In the genomic region with DNA sequence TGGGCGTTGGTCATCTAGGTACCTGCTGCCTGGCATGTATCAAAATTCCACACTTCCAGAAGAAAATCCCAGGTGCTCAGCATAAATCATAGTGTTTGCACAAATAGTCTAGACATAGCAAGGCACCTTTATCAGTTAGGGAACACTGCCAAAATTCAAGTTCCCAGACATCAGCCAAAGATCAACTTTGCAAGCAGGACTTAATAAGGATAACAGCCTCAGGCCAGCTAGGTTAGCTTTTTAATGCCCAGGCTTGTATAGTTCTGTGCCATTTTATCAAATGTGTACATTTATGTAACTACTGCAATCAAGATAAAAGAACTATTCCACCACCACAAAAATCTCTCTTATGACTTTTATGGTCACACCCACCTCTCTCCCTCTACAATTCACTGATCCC, we compare ENCODE assay signal across 17 cellular contexts. TPM values are rescaled to one million over a fixed set of nuclear protein-coding genes. Genes with fewer than 3 reads are reported as not detected.
A peak's percentile ranks its signal among the peaks of the same experiment; 100 is the strongest.
DNase-seq lines count a peak whose midpoint lies in the region; TF ChIP-seq lines count a peak whose summit lies in the region.
"Had no signal": no experiment of that assay in that cellular context is flagged by ENCODE, and none has a peak within 500 bp of the region (broad histone marks: within the 10 kb centered on the region; RNA-seq: fewer than 3 reads in every experiment).

No MANE protein-coding gene starts in this region.

- H3K4me1 Mint-ChIP-seq in Calu3 (ENCODE audit: low read depth, unreplicated experiment) (peaks cover 7% of the 10 kb centered on the region), mesothelial cell of epicardium (peaks cover 7% of the 10 kb centered on the region)
- H3K4me1 Mint-ChIP-seq: CD4-positive, CD25-positive, alpha-beta regulatory T cell had no signal

- H3K36me3 Mint-ChIP-seq in Calu3 (ENCODE audit: insufficient read depth, unreplicated experiment): no peaks in the 10 kb centered on the region
- H3K36me3 Mint-ChIP-seq in mesothelial cell of epicardium: peaks cover 31% of the 10 kb centered on the region

- H3K27ac ChIP-seq in HEK293 (ENCODE audit: extremely low read depth, low read depth, low read length) (no peak overlapping the region), right atrium auricular region (no peak overlapping the region)
- H3K27ac ChIP-seq: SJSA1 had no signal

- intact Hi-C loops in Calu3 (cut with micrococcal nuclease; ENCODE audit: unreplicated experiment) (no loop called here), posterior cingulate gyrus (cut with DNase I) (no loop called here)

- H3K4me1 ChIP-seq in HEK293 (ENCODE audit: control insufficient read depth, insufficient read depth, low read length) (no peaks in the 10 kb centered on the region), right atrium auricular region (no peaks in the 10 kb centered on the region)
- H3K4me1 ChIP-seq: SJSA1 had no signal

- H3K36me3 ChIP-seq in HEK293 (ENCODE audit: control insufficient read depth in 2 of 2, insufficient read depth in 1 of 2, low read length in 2 of 2) (peaks cover 0 to 35% of the 10 kb centered on the region in 2 experiments; a peak in 1 of 3 replicates), right atrium auricular region (peaks cover 9% of the 10 kb centered on the region)
- H3K36me3 ChIP-seq: MG63, SJSA1 had no signal

- H3K4me3 Mint-ChIP-seq in Calu3 (ENCODE audit: low read depth, unreplicated experiment) (no peak overlapping the region), mesothelial cell of epicardium (no peak overlapping the region)
- H3K4me3 Mint-ChIP-seq: CD4-positive, CD25-positive, alpha-beta regulatory T cell had no signal

- H3K9me3 Mint-ChIP-seq in Calu3 (ENCODE audit: low read depth, unreplicated experiment) (no peaks in the 10 kb centered on the region), mesothelial cell of epicardium (peaks cover 10% of the 10 kb centered on the region)

- POLR2A ChIA-PET in HEK293 (lab: Yijun Ruan, JAX) (interaction anchor here (1.0 kb wide), 1 partner anchor 31 kb away, joined by 4 read pairs; a partner anchor contains a TSS), GM10248 (lab: Yijun Ruan, JAX) (no interaction called here)

- BruUV-seq in Calu3 (replicated peaks; lab: Mats Ljungman, UMichigan): no TSS peak

- TF ChIP-seq CTCF in Calu3 (IDR thresholded peaks at IDR 0.05; ENCODE audit: unreplicated experiment) (no peak), HEK293 (tag by site-specific recombination; IDR thresholded peaks at IDR 0.05) (no peak), mesothelial cell of epicardium (IDR thresholded peaks at IDR 0.05; ENCODE audit: unreplicated experiment) (no peak), right atrium auricular region (IDR thresholded peaks at IDR 0.05) (no peak), GM10248 (IDR thresholded peaks at IDR 0.05; ENCODE audit: control extremely low read depth, extremely low read depth, low read depth, missing control alignments) (no peak)

- H3K27me3 Mint-ChIP-seq in Calu3 (ENCODE audit: unreplicated experiment): no peaks in the 10 kb centered on the region
- H3K27me3 Mint-ChIP-seq in mesothelial cell of epicardium (ENCODE audit: low read depth): no peaks in the 10 kb centered on the region
- H3K27me3 Mint-ChIP-seq: CD4-positive, CD25-positive, alpha-beta regulatory T cell had no signal

- CTCF ChIA-PET in Calu3 (lab: Charles Lee) (no interaction called here), HEK293 (lab: Yijun Ruan, JAX) (no interaction called here), GM10248 (lab: Yijun Ruan, JAX) (interaction anchor here (0.8 kb wide), 1 partner anchor 9 kb away, joined by 3 read pairs; no protein-coding TSS in a partner anchor)

- no peak overlapping the region for H3K4me3 ChIP-seq in HEK293 (ENCODE audit: low read depth, low read length)
- H3K4me3 ChIP-seq in right atrium auricular region: no peak overlapping the region
- H3K4me3 ChIP-seq: MG63, SJSA1 had no signal

- H3K9me3 ChIP-seq in HEK293 (ENCODE audit: control insufficient read depth, insufficient read depth, low read depth, low read length) (no peaks in the 10 kb centered on the region), right atrium auricular region (no peaks in the 10 kb centered on the region)
- H3K9me3 ChIP-seq: MG63, SJSA1 had no signal

- DNase-seq in Calu3: peak; percentile 3
- peak; percentile 16 for DNase-seq in astrocyte of the hippocampus (ENCODE audit: low read depth, low spot score)
- DNase-seq in mesothelial cell of epicardium (ENCODE audit: low spot score in 2 of 2, unreplicated experiment in 2 of 2): no peak
- DNase-seq in right atrium auricular region (ENCODE audit: low spot score): no peak
- no peak for DNase-seq in posterior cingulate gyrus
- no peak for DNase-seq in GM10248 (ENCODE audit: extremely low spot score)
- DNase-seq: CD4-positive, CD25-positive, alpha-beta regulatory T cell; DND-41; GOT3; Karpas-422; MG63; NCI-H1436; NCI-H187 treated with DMSO at 0.1 percent for 48 hours; NCI-H2107; NCI-H510A had no signal

- no peak overlapping the region for H3K27ac Mint-ChIP-seq in Calu3 (ENCODE audit: unreplicated experiment)
- H3K27ac Mint-ChIP-seq in mesothelial cell of epicardium: peak overlapping the region; percentile 37

- no peaks in the 10 kb centered on the region for H3K27me3 ChIP-seq in right atrium auricular region
- H3K27me3 ChIP-seq: MG63, SJSA1 had no signal

TF ChIP-seq in HEK293, 187 proteins besides CTCF, POLR2A, EP300 and RAD21:
- peak; percentile 86 for TF ChIP-seq FEZF1 (tag by site-specific recombination; IDR thresholded peaks at IDR 0.05)
- peak; percentile 32; the same call in 1 of the 2 replicates for TF ChIP-seq ZNF843 (tag by site-specific recombination; IDR thresholded peaks at IDR 0.05)
- TF ChIP-seq KLF10 (tag by site-specific recombination; IDR thresholded peaks at IDR 0.05): no peak
- TF ChIP-seq ZXDB (tag by site-specific recombination; IDR thresholded peaks at IDR 0.05): 0 out of 2 replicates have a peak, but pooled peaks have one; percentile 22
- TF ChIP-seq, protein P1, sequence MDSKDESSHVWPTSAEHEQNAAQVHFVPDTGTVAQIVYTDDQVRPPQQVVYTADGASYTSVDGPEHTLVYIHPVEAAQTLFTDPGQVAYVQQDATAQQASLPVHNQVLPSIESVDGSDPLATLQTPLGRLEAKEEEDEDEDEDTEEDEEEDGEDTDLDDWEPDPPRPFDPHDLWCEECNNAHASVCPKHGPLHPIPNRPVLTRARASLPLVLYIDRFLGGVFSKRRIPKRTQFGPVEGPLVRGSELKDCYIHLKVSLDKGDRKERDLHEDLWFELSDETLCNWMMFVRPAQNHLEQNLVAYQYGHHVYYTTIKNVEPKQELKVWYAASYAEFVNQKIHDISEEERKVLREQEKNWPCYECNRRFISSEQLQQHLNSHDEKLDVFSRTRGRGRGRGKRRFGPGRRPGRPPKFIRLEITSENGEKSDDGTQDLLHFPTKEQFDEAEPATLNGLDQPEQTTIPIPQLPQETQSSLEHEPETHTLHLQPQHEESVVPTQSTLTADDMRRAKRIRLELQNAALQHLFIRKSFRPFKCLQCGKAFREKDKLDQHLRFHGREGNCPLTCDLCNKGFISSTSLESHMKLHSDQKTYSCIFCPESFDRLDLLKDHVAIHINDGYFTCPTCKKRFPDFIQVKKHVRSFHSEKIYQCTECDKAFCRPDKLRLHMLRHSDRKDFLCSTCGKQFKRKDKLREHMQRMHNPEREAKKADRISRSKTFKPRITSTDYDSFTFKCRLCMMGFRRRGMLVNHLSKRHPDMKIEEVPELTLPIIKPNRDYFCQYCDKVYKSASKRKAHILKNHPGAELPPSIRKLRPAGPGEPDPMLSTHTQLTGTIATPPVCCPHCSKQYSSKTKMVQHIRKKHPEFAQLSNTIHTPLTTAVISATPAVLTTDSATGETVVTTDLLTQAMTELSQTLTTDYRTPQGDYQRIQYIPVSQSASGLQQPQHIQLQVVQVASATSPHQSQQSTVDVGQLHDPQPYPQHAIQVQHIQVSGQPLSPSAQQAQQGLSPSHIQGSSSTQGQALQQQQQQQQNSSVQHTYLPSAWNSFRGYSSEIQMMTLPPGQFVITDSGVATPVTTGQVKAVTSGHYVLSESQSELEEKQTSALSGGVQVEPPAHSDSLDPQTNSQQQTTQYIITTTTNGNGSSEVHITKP (tag by site-specific recombination; IDR thresholded peaks at IDR 0.05): peak; percentile 30; the same call in 1 of the 2 replicates

RNA-seq across cellular contexts. Expression of a gene that starts 30.7 kb away (rescaled TPM):
- 10.6 and 12.2 TPM in 2 replicates for total RNA-seq in Calu3 (2022)
- total RNA-seq in mesothelial cell of epicardium: 26.9 to 27.2 TPM (median 27.2 TPM) in 3 replicates
- total RNA-seq in right atrium auricular region: 10 to 100 TPM in 1 of 2 donors, 1 to 10 TPM in 1; 7.6 to 16.1 TPM

RNA-seq across cellular contexts. Expression of a gene that starts 31.0 kb away (rescaled TPM):
- total RNA-seq in Calu3 (2022) (36.9 and 38.5 TPM in 2 replicates), mesothelial cell of epicardium (15.9 to 17.8 TPM (median 16.9 TPM) in 3 replicates), right atrium auricular region (1 to 10 TPM in 1 of 2 donors, under 1 TPM in 1; 0.83 to 2.9 TPM)

Comparison
In these comparisons a context has a peak if more than half of its experiments do, and no peak if none do; other contexts are left out.
1. DNase-seq: peak in Calu3 (single experiment) and astrocyte of the hippocampus (single experiment); none in mesothelial cell of epicardium (0 of 2), right atrium auricular region (single experiment), posterior cingulate gyrus (0 of 10) and GM10248 (single experiment).